27 cellular contexts compared by ENCODE assay signal in the genomic region with DNA sequence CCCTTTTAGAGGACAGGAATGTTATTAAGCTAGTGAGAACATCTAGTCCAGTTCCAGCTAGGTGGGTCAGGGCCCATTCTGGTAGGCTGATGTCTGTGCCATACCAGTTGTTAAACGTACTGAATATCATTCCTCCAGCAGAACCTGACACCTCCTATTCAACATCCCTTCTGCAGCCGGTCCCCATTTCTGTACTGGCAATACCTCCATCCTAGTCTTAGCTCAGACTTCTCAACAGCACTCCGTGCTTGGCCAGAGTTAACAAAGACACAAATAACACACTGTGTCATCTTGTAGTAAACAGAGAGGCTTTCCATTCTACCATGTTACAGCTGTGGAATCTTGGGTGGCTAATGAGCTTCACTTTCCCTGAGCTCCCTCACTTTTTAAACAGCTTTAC.
"Had no signal": no experiment of that assay in that cellular context is flagged by ENCODE, and none has a peak within 500 bp of the region (broad histone marks: within the 10 kb centered on the region; RNA-seq: fewer than 3 reads in every experiment).

No MANE protein-coding gene starts in this region.

- H3K27me3 ChIP-seq: brain microvascular endothelial cell, left lung, neutrophil, vagina had no signal

- H3K9me3 Mint-ChIP-seq: activated B cell treated with CpG ODN at 0.5 μM for 24 hours; activated CD4-positive, alpha-beta memory T cell treated with anti-CD3 and anti-CD28 coated beads, Interleukin-2, amount 10 ng/mL, durations not matched to agents 7 days and 5 days; activated naive CD8-positive, alpha-beta T cell treated with anti-CD3 and anti-CD28 coated beads, Interleukin-2, amount 10 ng/mL, durations not matched to agents 7 days and 5 days; activated T-helper 17 cell treated with anti-CD3 and anti-CD28 coated beads, Interleukin-2, amount 50 U/mL, for 72 hours; memory B cell; stimulated activated naive CD8-positive, alpha-beta T cell treated with anti-CD3 and anti-CD28 coated beads, Interleukin-15, amount 100 ng/mL, for 72 hours had no signal

- H3K79me2 ChIP-seq: parathyroid adenoma had no signal

- H3K9me3 ChIP-seq: left lung, neutrophil, vagina had no signal

- H3K27ac Mint-ChIP-seq: activated B cell treated with CpG ODN at 0.5 μM for 24 hours; activated CD4-positive, alpha-beta memory T cell treated with anti-CD3 and anti-CD28 coated beads, Interleukin-2, amount 10 ng/mL, durations not matched to agents 7 days and 5 days; activated naive CD8-positive, alpha-beta T cell treated with anti-CD3 and anti-CD28 coated beads, Interleukin-2, amount 10 ng/mL, durations not matched to agents 7 days and 5 days; activated T-helper 17 cell treated with anti-CD3 and anti-CD28 coated beads, Interleukin-2, amount 50 U/mL, for 72 hours; memory B cell; naive thymus-derived CD4-positive, alpha-beta T cell; stimulated activated naive CD8-positive, alpha-beta T cell treated with anti-CD3 and anti-CD28 coated beads, Interleukin-15, amount 100 ng/mL, for 72 hours had no signal

- H3K36me3 ChIP-seq: brain microvascular endothelial cell, left lung, neutrophil, vagina had no signal

- H3K4me3 Mint-ChIP-seq: activated B cell treated with CpG ODN at 0.5 μM for 24 hours; activated CD4-positive, alpha-beta memory T cell treated with anti-CD3 and anti-CD28 coated beads, Interleukin-2, amount 10 ng/mL, durations not matched to agents 7 days and 5 days; activated naive CD8-positive, alpha-beta T cell treated with anti-CD3 and anti-CD28 coated beads, Interleukin-2, amount 10 ng/mL, durations not matched to agents 7 days and 5 days; activated T-helper 17 cell treated with anti-CD3 and anti-CD28 coated beads, Interleukin-2, amount 50 U/mL, for 72 hours; memory B cell; naive thymus-derived CD4-positive, alpha-beta T cell; stimulated activated naive CD8-positive, alpha-beta T cell treated with anti-CD3 and anti-CD28 coated beads, Interleukin-15, amount 100 ng/mL, for 72 hours had no signal

- H2AFZ ChIP-seq: parathyroid adenoma had no signal

- DNase-seq: activated B cell treated with CpG ODN at 0.5 μM for 24 hours; activated CD4-positive, alpha-beta memory T cell treated with anti-CD3 and anti-CD28 coated beads, Interleukin-2, amount 10 ng/mL, durations not matched to agents 7 days and 5 days; activated CD4-positive, alpha-beta T cell treated with anti-CD3 and anti-CD28 coated beads for 4 hours; activated naive CD4-positive, alpha-beta T cell; activated naive CD8-positive, alpha-beta T cell treated with anti-CD3 and anti-CD28 coated beads, Interleukin-2, amount 10 ng/mL, durations not matched to agents 7 days and 5 days; activated T-cell treated with anti-CD3 and anti-CD28 coated beads, Interleukin-2, amount 50 U/mL, for 1 hour; brain microvascular endothelial cell; cortex of kidney; effector CD4-positive, alpha-beta T cell; foreskin fibroblast; left lung; naive thymus-derived CD4-positive, alpha-beta T cell; retina; small intestine; stimulated activated CD4-positive, alpha-beta T cell treated with anti-CD3 and anti-CD28 coated beads, Interleukin-15, amount 100 ng/mL, for 24 hours; stimulated activated CD4-positive, alpha-beta T cell treated with anti-CD3 and anti-CD28 coated beads, Interleukin-2, amount 100 ng/mL, for 48 hours; stimulated activated naive CD8-positive, alpha-beta T cell treated with anti-CD3 and anti-CD28 coated beads, Interleukin-15, amount 100 ng/mL, for 72 hours; T-helper 1 cell; T-helper 9 cell; trophoblast cell had no signal

- H3K4me3 ChIP-seq: left lung, vagina had no signal

- ATAC-seq: activated T-helper 17 cell treated with anti-CD3 and anti-CD28 coated beads, Interleukin-2, amount 50 U/mL, for 72 hours; esophagus mucosa; left lung; naive thymus-derived CD4-positive, alpha-beta T cell; SK-N-SH treated with all-trans-retinoic acid at 6 μM for 48 hours; stimulated activated naive CD8-positive, alpha-beta T cell treated with anti-CD3 and anti-CD28 coated beads, Interleukin-15, amount 100 ng/mL, for 72 hours had no signal

- H3K9ac ChIP-seq: parathyroid adenoma had no signal

- H3K27ac ChIP-seq: brain microvascular endothelial cell, left lung, neutrophil, parathyroid adenoma, vagina had no signal

- H3K4me1 ChIP-seq: left lung, parathyroid adenoma, vagina had no signal

- H3K4me1 Mint-ChIP-seq: activated B cell treated with CpG ODN at 0.5 μM for 24 hours; activated CD4-positive, alpha-beta memory T cell treated with anti-CD3 and anti-CD28 coated beads, Interleukin-2, amount 10 ng/mL, durations not matched to agents 7 days and 5 days; activated naive CD8-positive, alpha-beta T cell treated with anti-CD3 and anti-CD28 coated beads, Interleukin-2, amount 10 ng/mL, durations not matched to agents 7 days and 5 days; activated T-helper 17 cell treated with anti-CD3 and anti-CD28 coated beads, Interleukin-2, amount 50 U/mL, for 72 hours; memory B cell; naive thymus-derived CD4-positive, alpha-beta T cell; stimulated activated naive CD8-positive, alpha-beta T cell treated with anti-CD3 and anti-CD28 coated beads, Interleukin-15, amount 100 ng/mL, for 72 hours had no signal

- H3K27me3 Mint-ChIP-seq: activated B cell treated with CpG ODN at 0.5 μM for 24 hours; activated CD4-positive, alpha-beta memory T cell treated with anti-CD3 and anti-CD28 coated beads, Interleukin-2, amount 10 ng/mL, durations not matched to agents 7 days and 5 days; activated naive CD8-positive, alpha-beta T cell treated with anti-CD3 and anti-CD28 coated beads, Interleukin-2, amount 10 ng/mL, durations not matched to agents 7 days and 5 days; activated T-helper 17 cell treated with anti-CD3 and anti-CD28 coated beads, Interleukin-2, amount 50 U/mL, for 72 hours; memory B cell; naive thymus-derived CD4-positive, alpha-beta T cell; stimulated activated naive CD8-positive, alpha-beta T cell treated with anti-CD3 and anti-CD28 coated beads, Interleukin-15, amount 100 ng/mL, for 72 hours had no signal

- H3K36me3 Mint-ChIP-seq: activated naive CD8-positive, alpha-beta T cell treated with anti-CD3 and anti-CD28 coated beads, Interleukin-2, amount 10 ng/mL, durations not matched to agents 7 days and 5 days; memory B cell; naive thymus-derived CD4-positive, alpha-beta T cell had no signal
